Comparison of ENCODE assay signal across 2 cellular contexts in the genomic region with DNA sequence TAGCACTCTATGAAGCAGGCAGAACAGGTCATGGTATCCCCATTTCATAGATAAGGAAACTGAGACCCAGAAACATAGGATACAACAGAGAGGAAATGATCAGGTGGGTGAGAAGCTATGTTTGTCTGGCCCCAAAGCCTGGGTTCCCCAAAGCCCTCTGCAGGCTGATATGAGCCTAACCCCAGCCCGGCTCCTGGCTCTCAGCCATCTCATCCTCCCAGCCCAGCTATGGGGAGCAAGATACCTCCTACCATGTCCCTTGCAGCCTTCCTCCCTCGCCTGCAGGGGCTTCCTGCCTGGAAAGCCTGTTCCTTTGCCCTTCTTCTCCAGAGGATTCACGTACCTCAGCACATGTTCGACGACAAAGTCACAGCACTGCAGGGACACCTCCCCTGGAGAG. TPM values are rescaled to one million over a fixed set of nuclear protein-coding genes. Genes with fewer than 3 reads are reported as not detected.
"Had no signal": no experiment of that assay in that cellular context is flagged by ENCODE, and none has a peak within 500 bp of the region (broad histone marks: within the 10 kb centered on the region; RNA-seq: fewer than 3 reads in every experiment).

No MANE protein-coding gene starts in this region.

RNA-seq across cellular contexts. Expression of a gene that starts 26.3 kb away (rescaled TPM):
- total RNA-seq: HT-29 had no signal

RNA-seq across cellular contexts. Expression of a gene that starts 43.8 kb away (rescaled TPM):
- total RNA-seq: H4, HT-29 had no signal
